In the genomic region with DNA sequence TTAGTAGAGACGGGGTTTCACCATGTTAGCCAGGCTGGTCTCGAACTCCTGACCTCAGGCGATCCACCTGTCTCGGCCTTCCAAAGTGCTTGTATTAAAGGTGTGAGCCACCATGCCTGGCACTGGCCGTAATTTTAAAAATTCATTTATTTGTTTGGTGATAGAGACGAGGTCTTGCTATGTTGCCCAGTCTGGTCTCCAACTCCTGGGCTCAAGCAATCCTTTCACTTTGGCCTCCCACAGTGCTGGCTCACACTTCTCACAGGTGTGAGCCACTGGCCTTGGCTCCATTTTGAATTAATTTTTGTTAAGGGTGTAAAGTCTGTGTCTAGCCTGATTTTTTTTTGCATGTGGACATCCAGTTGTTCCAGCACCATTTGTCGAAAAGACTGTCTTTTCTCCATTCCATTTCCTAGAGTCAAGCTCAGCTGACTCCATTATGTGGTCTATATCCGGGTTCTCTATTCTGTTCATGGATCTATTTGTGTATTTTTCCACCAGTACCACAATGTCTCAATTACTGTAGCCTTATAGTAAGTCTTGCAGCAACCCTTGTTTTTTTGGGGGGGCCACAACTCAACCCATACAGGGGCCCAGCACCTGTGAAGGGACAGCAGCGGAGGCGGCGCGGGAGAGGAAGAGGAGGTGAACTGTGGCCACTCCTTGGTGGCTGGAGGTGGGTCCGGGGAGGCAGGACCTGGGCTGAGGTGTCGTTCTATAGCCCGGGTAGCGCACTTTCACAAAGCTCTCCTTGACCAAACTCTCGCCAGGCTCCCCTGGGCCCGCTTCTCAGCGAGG, we compare ENCODE assay signal across 8 cellular contexts. TPM values are rescaled to one million over a fixed set of nuclear protein-coding genes. Genes with fewer than 3 reads are reported as not detected.
DNase-seq lines count a peak whose midpoint lies in the region; ATAC-seq and TF ChIP-seq lines count a peak whose summit lies in the region.

No MANE protein-coding gene starts in this region.

- H3K4me2 ChIP-seq in OCI-LY7 (ENCODE audit: low read length): peak overlapping the region; percentile 75

- no peak for TF ChIP-seq POLR2A in esophagus squamous epithelium (IDR thresholded peaks at IDR 0.05)

- 45 to 73% methylated on average over 8 to 14 of the region's 19 CpGs for WGBS in esophagus squamous epithelium, 2 donors

- H3K27me3 ChIP-seq in Caco-2 (replicated peaks; ENCODE audit: control insufficient read depth, insufficient read depth, low read length): no peaks in the 10 kb centered on the region
- peaks cover 0 to 24% (median 0%) of the 10 kb centered on the region in 4 donors for H3K27me3 ChIP-seq in esophagus squamous epithelium

- ATAC-seq in GM21619 (IDR thresholded peaks at IDR 0.05; ENCODE audit: unreplicated experiment): peak; percentile 15

- H3K9me3 ChIP-seq in Caco-2 (no peaks in the 10 kb centered on the region), OCI-LY7 (ENCODE audit: low read length) (no peaks in the 10 kb centered on the region), esophagus squamous epithelium (no peaks in the 10 kb centered on the region)

- intact Hi-C loops in Caco-2 (cut with micrococcal nuclease; ENCODE audit: unreplicated experiment) (loop anchor here (2.0 to 5.0 kb wide), 2 partner anchors 29 to 43 kb away; no protein-coding TSS in a partner anchor), OCI-LY7 (cut with micrococcal nuclease; ENCODE audit: unreplicated experiment) (loop anchor here (1.0 to 2.0 kb wide), 3 partner anchors 13 to 621 kb away; a partner anchor contains a TSS), esophagus squamous epithelium (cut with DNase I) (no loop called here)

- H3K4me1 ChIP-seq in Caco-2 (peaks cover 57% of the 10 kb centered on the region), OCI-LY7 (ENCODE audit: insufficient read depth, low read length, poor library complexity, severe bottlenecking) (peaks cover 30% of the 10 kb centered on the region), esophagus squamous epithelium (peaks cover 10 to 41% (median 19%) of the 10 kb centered on the region in 3 donors)

- H3K27ac Mint-ChIP-seq in Caco-2 (ENCODE audit: unreplicated experiment): peak overlapping the region; percentile 89

- peaks cover 29% of the 10 kb centered on the region for H3K79me2 ChIP-seq in OCI-LY7 (ENCODE audit: insufficient read depth, low read depth, low read length)

- BruUV-seq in Caco-2 (replicated peaks; lab: Mats Ljungman, UMichigan): TSS peak; percentile 76
- BruUV-seq in OCI-LY7 (replicated peaks; lab: Mats Ljungman, UMichigan): TSS peak; percentile 81

- H3K4me3 ChIP-seq in Caco-2 (ENCODE audit: low read depth, low read length): peak overlapping the region; percentile 69
- H3K4me3 ChIP-seq in OCI-LY7 (ENCODE audit: low read depth, low read length, poor library complexity, severe bottlenecking): peak overlapping the region; percentile 77
- peak overlapping the region; percentile 81 to 99 (median 96) for H3K4me3 ChIP-seq in esophagus squamous epithelium
- peak overlapping the region; percentile 53 for H3K4me3 ChIP-seq in retinal pigment epithelial cell (ENCODE audit: low read length)

- H3K27ac ChIP-seq in OCI-LY7 (ENCODE audit: low read depth, low read length, poor library complexity, severe bottlenecking) (peak overlapping the region; percentile 88), esophagus squamous epithelium (peak overlapping the region; percentile 98 to 100 (median 100))

- H3K4me1 Mint-ChIP-seq in Caco-2 (ENCODE audit: low read depth, unreplicated experiment): peaks cover 21% of the 10 kb centered on the region

- TF ChIP-seq CTCF in Caco-2 (IDR thresholded peaks at IDR 0.05; ENCODE audit: insufficient read depth in 1 of 2, low read depth in 1 of 2, low read length in 1 of 2, severe bottlenecking in 1 of 2, unreplicated experiment in 1 of 2) (no peak), OCI-LY7 (conservative IDR thresholded peaks at IDR 0.05; ENCODE audit: low read length) (no peak), esophagus squamous epithelium (IDR thresholded peaks at IDR 0.05) (no peak), retinal pigment epithelial cell (conservative IDR thresholded peaks at IDR 0.05; ENCODE audit: low read depth, low read length) (no peak)

- no peaks in the 10 kb centered on the region for H3K36me3 ChIP-seq in Caco-2 (ENCODE audit: control insufficient read depth, insufficient read depth, low read length)
- H3K36me3 ChIP-seq in OCI-LY7 (ENCODE audit: insufficient read depth, low read length): peaks cover 15% of the 10 kb centered on the region; the same call in 1 of the 2 replicates
- no peaks in the 10 kb centered on the region for H3K36me3 ChIP-seq in esophagus squamous epithelium

- peaks cover 13% of the 10 kb centered on the region for H3K36me3 Mint-ChIP-seq in Caco-2 (ENCODE audit: insufficient read depth, unreplicated experiment)

- DNase-seq in Caco-2: no peak
- DNase-seq in OCI-LY7 (ENCODE audit: low spot score): no peak
- DNase-seq in esophagus squamous epithelium (lab: John Stamatoyannopoulos, UW): no peak
- no peak for DNase-seq in retinal pigment epithelial cell (ENCODE audit: low read depth)
- DNase-seq in cerebellar nuclear complex (lab: John Stamatoyannopoulos, UW): no peak
- no peak for DNase-seq in activated CD4-positive, alpha-beta T cell treated with anti-CD3 and anti-CD28 coated beads, Interleukin-2, amount 50 U/mL, for 1 hour
- no peak for DNase-seq in NCI-H524 (lab: John Stamatoyannopoulos, UW)

- H4K20me1 ChIP-seq in OCI-LY7 (ENCODE audit: insufficient read depth, low read length): peaks cover 22% of the 10 kb centered on the region

- H2AFZ ChIP-seq in OCI-LY7 (ENCODE audit: low read length): peak overlapping the region; percentile 31; the same call in 1 of the 2 replicates

- CTCF ChIA-PET in Caco-2 (lab: Charles Lee): no interaction called here
- CTCF ChIA-PET in OCI-LY7 (lab: Charles Lee; ENCODE audit: unreplicated experiment): no interaction called here

- no peaks in the 10 kb centered on the region for H3K9me2 ChIP-seq in OCI-LY7 (ENCODE audit: insufficient read depth, low read length)

- no peaks in the 10 kb centered on the region for H3K9me3 Mint-ChIP-seq in Caco-2 (ENCODE audit: unreplicated experiment)

- POLR2A ChIA-PET in Caco-2 (lab: Charles Lee) (interaction anchor here (1.2 to 1.7 kb wide), 2 partner anchors 14 to 158 kb away, joined by 6 to 16 read pairs; a partner anchor contains a TSS), OCI-LY7 (lab: Charles Lee) (interaction anchor here (0.7 to 1.7 kb wide), 3 partner anchors 8 to 15 kb away, joined by 3 to 4 read pairs (median 3); no protein-coding TSS in a partner anchor)

- no peaks in the 10 kb centered on the region for H3K27me3 Mint-ChIP-seq in Caco-2 (ENCODE audit: insufficient read depth, unreplicated experiment)

- H3K4me3 Mint-ChIP-seq in Caco-2 (ENCODE audit: unreplicated experiment): peak overlapping the region; percentile 93

RNA-seq across cellular contexts. Expression of a gene that starts 1.5 kb away (rescaled TPM):
- total RNA-seq in Caco-2 (2022) (113 and 122 TPM in 2 replicates), OCI-LY7 (2022) (329 and 372 TPM in 2 replicates), esophagus squamous epithelium (10 to 100 TPM; 31.9 to 36.4 (median 34.5) TPM)
- total RNA-seq in OCI-LY7 (2014; rRNA removed; shearing (Covaris generic)): 158 and 169 TPM in 2 replicates

RNA-seq across cellular contexts. Expression of a gene that starts 13.8 kb away (rescaled TPM):
- total RNA-seq in Caco-2 (2022) (63.9 and 68.9 TPM in 2 replicates), OCI-LY7 (2022) (61.7 and 66.8 TPM in 2 replicates), esophagus squamous epithelium (10 to 100 TPM; 40.6 to 85.6 (median 72.8) TPM)
- 58.3 and 60.0 TPM in 2 replicates for total RNA-seq in OCI-LY7 (2014; rRNA removed; shearing (Covaris generic))
